Comparison of ENCODE assay signal across 18 cellular contexts in the genomic region with DNA sequence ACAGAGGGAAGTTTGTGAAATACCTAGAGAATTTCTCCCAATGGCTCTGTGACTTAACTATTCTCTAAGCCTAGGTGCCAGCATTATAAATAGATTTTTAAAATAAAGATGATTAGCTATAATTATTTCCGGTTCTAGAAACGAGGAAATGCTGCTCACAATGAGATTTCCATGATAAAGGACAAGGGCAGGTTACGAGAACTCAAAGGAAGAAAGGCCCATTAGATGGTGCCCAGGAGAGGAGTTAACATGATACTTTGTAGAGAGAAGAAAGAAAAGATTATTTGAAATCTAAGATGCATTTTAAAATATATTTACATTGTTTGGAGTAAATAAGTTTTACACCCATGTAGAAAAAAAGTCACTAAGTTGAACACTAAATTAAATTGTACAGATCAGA.
"Had no signal": no experiment of that assay in that cellular context is flagged by ENCODE, and none has a peak within 500 bp of the region (broad histone marks: within the 10 kb centered on the region; RNA-seq: fewer than 3 reads in every experiment).

No MANE protein-coding gene starts in this region.

- H3K9ac ChIP-seq: SK-N-SH had no signal

- H3K27ac ChIP-seq: RWPE1 had no signal

- H3K9me3 ChIP-seq: SK-N-SH had no signal

- H3K4me2 ChIP-seq: SK-N-SH had no signal

- DNase-seq: KBM-7, MV-4-11, NCI-H1048, NCI-H1105, NCI-H1417 treated with DMSO at 0.1 percent for 48 hours, NCI-H146, NCI-H1694 treated with DMSO at 0.1 percent for 48 hours, NCI-H1930, NCI-H2081, NCI-H2107, NCI-H2227 treated with DMSO at 0.1 percent for 48 hours, NCI-H524, NCI-H526 treated with DMSO at 0.1 percent for 48 hours, NCI-H748 treated with DMSO at 0.1 percent for 48 hours, SHP77, SK-N-SH, SW 1271 had no signal
